12 cellular contexts compared by ENCODE assay signal in genomic region chr9:137456864-137457405, GRCh38. TPM values are rescaled to one million over a fixed set of nuclear protein-coding genes. Genes with fewer than 3 reads are reported as not detected.
DNase-seq lines count a peak whose midpoint lies in the region; ATAC-seq and TF ChIP-seq lines count a peak whose summit lies in the region.
"Had no signal": no experiment of that assay in that cellular context is flagged by ENCODE, and none has a peak within 500 bp of the region (broad histone marks: within the 10 kb centered on the region; RNA-seq: fewer than 3 reads in every experiment).

No MANE protein-coding gene starts in this region.

- peaks cover 34% of the 10 kb centered on the region for H3K4me1 ChIP-seq in lower lobe of right lung
- H3K4me1 ChIP-seq in tibial nerve, result peaks cover 0 to 73% (median 46%) of the 10 kb centered on the region in 4 donors

- H3K9me3 Mint-ChIP-seq in activated CD8-positive, alpha-beta T cell treated with anti-CD3 and anti-CD28 coated beads, Interleukin-2, amount 10 ng/mL, durations not matched to agents 7 days and 5 days (ENCODE audit: insufficient read depth), result no peaks in the 10 kb centered on the region
- H3K9me3 Mint-ChIP-seq: dendritic cell treated with granulocyte-macrophage colony-stimulating factor and Interleukin-4, amounts not matched to agents 40 ng/mL and 50 ng/mL, for 4 days had no signal

- H3K4me1 Mint-ChIP-seq in activated CD8-positive, alpha-beta T cell treated with anti-CD3 and anti-CD28 coated beads, Interleukin-2, amount 10 ng/mL, durations not matched to agents 7 days and 5 days (ENCODE audit: low read depth), result peaks cover 40% of the 10 kb centered on the region

- no peak for TF ChIP-seq EP300 in tibial nerve (IDR thresholded peaks at IDR 0.05)

- POLR2A ChIA-PET in activated CD8-positive, alpha-beta T cell treated with anti-CD3 and anti-CD28 coated beads, Interleukin-2, amount 10 ng/mL, durations not matched to agents 7 days and 5 days (lab: Charles Lee), result no interaction called here

- H3K27ac ChIP-seq in lower lobe of right lung (no peak overlapping the region), tibial nerve (peak overlapping the region; percentile 49 to 94 (median 88))
- H3K27ac ChIP-seq: GM23248 had no signal

- CTCF ChIA-PET in activated CD8-positive, alpha-beta T cell treated with anti-CD3 and anti-CD28 coated beads, Interleukin-2, amount 10 ng/mL, durations not matched to agents 7 days and 5 days (lab: Charles Lee), result interaction anchor here (1.2 kb wide), 1 partner anchor 34 kb away, joined by 4 read pairs; the partner anchor contains the start of genes EXD3 and NOXA1

- H3K9me3 ChIP-seq in lower lobe of right lung, result no peaks in the 10 kb centered on the region
- H3K9me3 ChIP-seq in tibial nerve, result no peaks in the 10 kb centered on the region

- ATAC-seq in Right ventricle myocardium inferior (no peak), left ventricle myocardium superior (no peak), lower lobe of right lung (no peak)
- ATAC-seq in activated CD8-positive, alpha-beta T cell treated with anti-CD3 and anti-CD28 coated beads, Interleukin-2, amount 10 ng/mL, durations not matched to agents 7 days and 5 days, result no peak

- no peak for TF ChIP-seq POLR2A in tibial nerve (IDR thresholded peaks at IDR 0.05)

- H3K4me3 Mint-ChIP-seq in activated CD8-positive, alpha-beta T cell treated with anti-CD3 and anti-CD28 coated beads, Interleukin-2, amount 10 ng/mL, durations not matched to agents 7 days and 5 days, result peak overlapping the region; percentile 34

- no peaks in the 10 kb centered on the region for H3K27me3 ChIP-seq in lower lobe of right lung (ENCODE audit: low read depth)
- no peaks in the 10 kb centered on the region for H3K27me3 ChIP-seq in tibial nerve

- no peaks in the 10 kb centered on the region for H3K27me3 Mint-ChIP-seq in activated CD8-positive, alpha-beta T cell treated with anti-CD3 and anti-CD28 coated beads, Interleukin-2, amount 10 ng/mL, durations not matched to agents 7 days and 5 days (ENCODE audit: low read depth)

- H3K36me3 Mint-ChIP-seq in activated CD8-positive, alpha-beta T cell treated with anti-CD3 and anti-CD28 coated beads, Interleukin-2, amount 10 ng/mL, durations not matched to agents 7 days and 5 days (ENCODE audit: low read depth), result peaks cover 29% of the 10 kb centered on the region

- TF ChIP-seq CTCF in lower lobe of right lung (IDR thresholded peaks at IDR 0.05), result no peak
- no peak for TF ChIP-seq CTCF in tibial nerve (IDR thresholded peaks at IDR 0.05)

- H3K36me3 ChIP-seq in lower lobe of right lung, result no peaks in the 10 kb centered on the region
- H3K36me3 ChIP-seq in tibial nerve, result peaks cover 0 to 50% (median 4%) of the 10 kb centered on the region in 3 donors

- no peak overlapping the region for H3K27ac Mint-ChIP-seq in activated CD8-positive, alpha-beta T cell treated with anti-CD3 and anti-CD28 coated beads, Interleukin-2, amount 10 ng/mL, durations not matched to agents 7 days and 5 days
- H3K27ac Mint-ChIP-seq: dendritic cell treated with granulocyte-macrophage colony-stimulating factor and Interleukin-4, amounts not matched to agents 40 ng/mL and 50 ng/mL, for 4 days; progenitor cell of endocrine pancreas had no signal

- H3K4me3 ChIP-seq in lower lobe of right lung (no peak overlapping the region), tibial nerve (peak overlapping the region in 1 of 4 donors; percentile 82)
- H3K4me3 ChIP-seq: GM23248 had no signal

- 88 to 96% methylated on average over 6 to 7 of the region's 10 CpGs for WGBS in tibial nerve, 2 donors

- DNase-seq in Right ventricle myocardium inferior (ENCODE audit: missing footprints) (peak; percentile 40), left ventricle myocardium superior (no peak), lower lobe of right lung (peak; percentile 40), tibial nerve (ENCODE audit: low spot score in 2 of 2) (no peak), NCI-H524 (lab: John Stamatoyannopoulos, UW) (no peak), medulla oblongata (ENCODE audit: extremely low spot score) (no peak), HUDEP-2 (lab: John Stamatoyannopoulos, UW; ENCODE audit: unreplicated experiment in 76 of 76) (no peak)
- no peak for DNase-seq in activated CD8-positive, alpha-beta T cell treated with anti-CD3 and anti-CD28 coated beads, Interleukin-2, amount 10 ng/mL, durations not matched to agents 7 days and 5 days
- DNase-seq: GM23248, NCI-H146 had no signal

- intact Hi-C loops in Right ventricle myocardium inferior (cut with DNase I) (no loop called here), left ventricle myocardium superior (cut with micrococcal nuclease) (no loop called here), lower lobe of right lung (cut with DNase I) (no loop called here)

RNA-seq across cellular contexts. Expression of gene NSMF, which starts 2.2 kb away (rescaled TPM):
- 11.5 TPM for total RNA-seq in Right ventricle myocardium inferior
- total RNA-seq in left ventricle myocardium superior, result 10.2 TPM
- 10 to 100 TPM; 55.0 to 59.0 TPM for total RNA-seq in activated CD8-positive, alpha-beta T cell treated with anti-CD3 and anti-CD28 coated beads, Interleukin-2, amount 10 ng/mL, durations not matched to agents 7 days and 5 days
- 20.7 TPM for total RNA-seq in lower lobe of right lung
- total RNA-seq in tibial nerve, result 100 to 1,000 TPM; 219 to 297 (median 270) TPM

RNA-seq across cellular contexts. Expression of gene ENTPD8, which starts 15.8 kb away (rescaled TPM):
- total RNA-seq in Right ventricle myocardium inferior (not detected), left ventricle myocardium superior (not detected), lower lobe of right lung (0.15 TPM), tibial nerve (not detected)
- not detected for total RNA-seq in activated CD8-positive, alpha-beta T cell treated with anti-CD3 and anti-CD28 coated beads, Interleukin-2, amount 10 ng/mL, durations not matched to agents 7 days and 5 days
- total RNA-seq: GM23248 had no signal

RNA-seq across cellular contexts. Expression of gene NOXA1, which starts 33.7 kb away (rescaled TPM):
- total RNA-seq in Right ventricle myocardium inferior, result 2.2 TPM
- 1.9 TPM for total RNA-seq in left ventricle myocardium superior
- total RNA-seq in activated CD8-positive, alpha-beta T cell treated with anti-CD3 and anti-CD28 coated beads, Interleukin-2, amount 10 ng/mL, durations not matched to agents 7 days and 5 days, result under 1 TPM; 0.52 to 0.58 TPM
- total RNA-seq in lower lobe of right lung, result 6.9 TPM
- 10 to 100 TPM in 2 of 4 donors, 1 to 10 TPM in 2; 6.3 to 11.4 (median 10.1) TPM for total RNA-seq in tibial nerve

RNA-seq across cellular contexts. Expression of gene EXD3, which starts 34.0 kb away (rescaled TPM):
- total RNA-seq in Right ventricle myocardium inferior (6.8 TPM), left ventricle myocardium superior (8.3 TPM), lower lobe of right lung (25.2 TPM), tibial nerve (10 to 100 TPM; 27.6 to 99.9 (median 55.2) TPM)
- total RNA-seq in activated CD8-positive, alpha-beta T cell treated with anti-CD3 and anti-CD28 coated beads, Interleukin-2, amount 10 ng/mL, durations not matched to agents 7 days and 5 days, result 10 to 100 TPM in 1 of 2 experiments, 1 to 10 TPM in 1; 10.0 to 10.9 TPM

Comparison
In these comparisons a context has a peak if more than half of its experiments do, and no peak if none do; other contexts are left out.
1. DNase-seq: peak in Right ventricle myocardium inferior (single experiment) and lower lobe of right lung (single experiment); none in left ventricle myocardium superior (single experiment), activated CD8-positive, alpha-beta T cell treated with anti-CD3 and anti-CD28 coated beads, Interleukin-2, amount 10 ng/mL, durations not matched to agents 7 days and 5 days (single experiment), tibial nerve (0 of 2), NCI-H524 (0 of 2), medulla oblongata (single experiment) and HUDEP-2 (0 of 76).